In the genomic region with DNA sequence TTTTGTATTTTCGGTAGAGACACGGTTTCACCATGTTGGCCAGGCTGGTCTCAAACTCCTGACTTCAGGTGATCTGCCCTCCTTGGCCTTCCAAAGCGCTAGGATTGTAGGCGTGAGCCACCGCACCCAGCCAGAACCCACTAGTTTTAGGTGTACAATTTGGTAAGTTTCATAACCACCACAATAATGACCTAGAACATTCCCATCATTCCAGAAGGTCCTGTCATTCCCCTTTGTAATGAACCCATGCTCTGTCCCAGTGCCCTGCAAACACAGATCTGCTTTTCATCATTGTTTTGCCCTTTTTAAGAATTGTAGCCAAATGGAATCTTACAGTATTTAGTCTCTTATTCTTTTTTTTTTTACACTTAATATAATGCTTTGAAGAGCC, we compare ENCODE assay signal across 1 cellular context.
TF ChIP-seq lines count a peak whose summit lies in the region.

No MANE protein-coding gene starts in this region.

TF ChIP-seq in HepG2, 621 proteins besides CTCF, POLR2A, EP300 and RAD21:
- peak; percentile 62 for TF ChIP-seq TEAD3 (CRISPR knock-in tag; optimal IDR thresholded peaks at IDR 0.05; ENCODE audit: borderline replicate concordance)
- TF ChIP-seq ZNF530 (CRISPR knock-in tag; IDR thresholded peaks at IDR 0.05; ENCODE audit: low read depth) = no peak
